Comparison of ENCODE assay signal across 9 cellular contexts in genomic region chr7:1289681-1290261, GRCh38. TPM values are rescaled to one million over a fixed set of nuclear protein-coding genes. Genes with fewer than 3 reads are reported as not detected.
A peak's percentile ranks its signal among the peaks of the same experiment; 100 is the strongest.
DNase-seq lines count a peak whose midpoint lies in the region; ATAC-seq and TF ChIP-seq lines count a peak whose summit lies in the region.
"Had no signal": no experiment of that assay in that cellular context is flagged by ENCODE, and none has a peak within 500 bp of the region (broad histone marks: within the 10 kb centered on the region; RNA-seq: fewer than 3 reads in every experiment).

No MANE protein-coding gene starts in this region.

- TF ChIP-seq CTCF in AG04449 (IDR thresholded peaks at IDR 0.05; ENCODE audit: insufficient read depth, low read length, missing control alignments) (no peak), WERI-Rb-1 (IDR thresholded peaks at IDR 0.05; ENCODE audit: low read depth, low read length) (no peak)

- H3K9me3 Mint-ChIP-seq in IgD-negative memory B cell, result no peaks in the 10 kb centered on the region

- H3K27me3 ChIP-seq in muscle layer of colon (ENCODE audit: control insufficient read depth in 1 of 2, insufficient read depth in 2 of 2, low read length in 2 of 2), result peaks cover 0 to 45% of the 10 kb centered on the region in 2 donors
- no peaks in the 10 kb centered on the region for H3K27me3 ChIP-seq in MG63
- H3K27me3 ChIP-seq in WERI-Rb-1 (ENCODE audit: insufficient read depth, low read depth, severe bottlenecking), result no peaks in the 10 kb centered on the region

- H3K27ac ChIP-seq in muscle layer of colon (ENCODE audit: low read depth, low read length) (no peak overlapping the region), WERI-Rb-1 (no peak overlapping the region)

- no peak overlapping the region for H3K27ac Mint-ChIP-seq in IgD-negative memory B cell

- H3K9me3 ChIP-seq in muscle layer of colon (ENCODE audit: low read length), result no peaks in the 10 kb centered on the region
- H3K9me3 ChIP-seq in MG63, result no peaks in the 10 kb centered on the region
- no peaks in the 10 kb centered on the region for H3K9me3 ChIP-seq in WERI-Rb-1 (ENCODE audit: severe bottlenecking)

- no peak for ATAC-seq in GM19397 (IDR thresholded peaks at IDR 0.05; ENCODE audit: unreplicated experiment)

- H3K4me1 Mint-ChIP-seq in IgD-negative memory B cell, result peaks cover 0 to 1% (median 0%) of the 10 kb centered on the region in 3 donors

- H3K36me3 Mint-ChIP-seq in IgD-negative memory B cell, result no peaks in the 10 kb centered on the region

- POLR2A ChIA-PET in AG04449 (lab: Yijun Ruan, JAX), result no interaction called here

- DNase-seq in AG04449 (ENCODE audit: low read depth, low spot score), result no peak
- DNase-seq in ecto neural progenitor cell (ENCODE audit: low spot score), result peak; percentile 54
- DNase-seq in MG63, result no peak
- DNase-seq in stimulated activated CD4-positive, alpha-beta T cell treated with anti-CD3 and anti-CD28 coated beads, Interleukin-15, amount 100 ng/mL, for 24 hours, result no peak
- no peak for DNase-seq in WERI-Rb-1

- CTCF ChIA-PET in AG04449 (lab: Yijun Ruan, JAX), result interaction anchor here (1.5 kb wide), 1 partner anchor 11 kb away, joined by 7 read pairs; no protein-coding TSS in a partner anchor

- H3K4me1 ChIP-seq in muscle layer of colon (ENCODE audit: insufficient read depth, low read length), result no peaks in the 10 kb centered on the region

- H3K9ac ChIP-seq in muscle layer of colon (ENCODE audit: low read length), result no peak overlapping the region

- no peaks in the 10 kb centered on the region for H3K36me3 ChIP-seq in muscle layer of colon (ENCODE audit: insufficient read depth, low read length)
- no peaks in the 10 kb centered on the region for H3K36me3 ChIP-seq in MG63
- no peaks in the 10 kb centered on the region for H3K36me3 ChIP-seq in WERI-Rb-1

- peak overlapping the region in 3 of 4 donors; percentile 70 to 85 (median 70) for H3K4me3 Mint-ChIP-seq in IgD-negative memory B cell

- H3K4me3 ChIP-seq in AG04449 (ENCODE audit: low read depth, low read length) (peak overlapping the region; percentile 50), muscle layer of colon (ENCODE audit: low read depth in 1 of 2, low read length in 2 of 2) (peak overlapping the region; percentile 52 to 61), MG63 (no peak overlapping the region; the same call in 1 of the 2 replicates), WERI-Rb-1 (ENCODE audit: low read depth, low read length) (no peak overlapping the region)

- H3K27me3 Mint-ChIP-seq in IgD-negative memory B cell, result peaks cover 16% of the 10 kb centered on the region

RNA-seq across cellular contexts. Expression of gene UNCX, which starts 57.1 kb away (rescaled TPM):
- polyA plus RNA-seq in IgD-negative memory B cell, result not detected
- total RNA-seq in MG63 (2014; rRNA removed; shearing (Covaris generic); ENCODE audit: low replicate concordance), result not detected in 2 replicates
- total RNA-seq: T-helper 1 cell treated with Interleukin-12 subunit alpha and Interleukin-12 subunit beta and Interleukin-4 antibody, amounts not matched to agents 30 ng/mL and 1 ng/mL, for 36 hours had no signal

Comparison
In these comparisons a context has a peak if more than half of its experiments do, and no peak if none do; other contexts are left out.
1. H3K4me3 ChIP-seq: peak in AG04449 (single experiment) and muscle layer of colon (2 of 2); none in MG63 (single experiment) and WERI-Rb-1 (single experiment).